Comparison of ENCODE assay signal across 28 cellular contexts in the genomic region with DNA sequence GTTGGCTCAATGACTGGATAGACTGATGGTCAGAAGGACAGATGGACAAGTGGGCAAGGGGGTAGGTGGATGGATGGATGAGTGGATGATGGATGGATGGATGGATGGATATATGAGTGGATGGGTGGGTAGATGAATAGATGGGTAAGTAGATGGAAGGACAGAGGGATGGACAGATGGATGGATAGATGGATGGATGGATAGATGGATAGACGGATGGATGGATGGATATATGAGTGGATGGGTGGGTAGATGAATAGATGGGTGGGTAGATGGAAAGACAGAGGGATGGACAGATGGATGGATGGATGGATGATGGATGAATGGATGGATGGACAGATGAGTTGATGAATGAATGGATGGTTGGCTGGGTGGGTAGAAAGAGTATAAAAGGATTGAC.
"Had no signal": no experiment of that assay in that cellular context is flagged by ENCODE, and none has a peak within 500 bp of the region (broad histone marks: within the 10 kb centered on the region; RNA-seq: fewer than 3 reads in every experiment).

No MANE protein-coding gene starts in this region.

- H3K27ac Mint-ChIP-seq: natural killer cell; nephron; neural progenitor cell; progenitor cell of endocrine pancreas; stimulated activated effector memory CD8-positive, alpha-beta T cell treated with anti-CD3 and anti-CD28 coated beads, Interleukin-12 subunit alpha, Interleukin-12 subunit beta, amount 100 ng/mL, for 72 hours; stimulated activated naive B cell treated with anti-CD40 and anti-IgM and Interleukin-4, amounts not matched to agents 10 μg/mL and 1 μg/mL and 100 μg/mL, for 72 hours; stimulated activated naive CD8-positive, alpha-beta T cell treated with anti-CD3 and anti-CD28 coated beads, Interleukin-15, Interleukin-2, amounts not matched to agents 100 ng/mL and 50 ng/mL, for 24 hours had no signal

- H3K79me2 ChIP-seq: parathyroid adenoma had no signal

- H3K4me3 ChIP-seq: neural progenitor cell, ovary, psoas muscle, right lobe of liver, sigmoid colon, stomach, thoracic aorta, thyroid gland, tibial nerve, upper lobe of left lung, vagina had no signal

- H3K36me3 Mint-ChIP-seq: natural killer cell; stimulated activated effector memory CD8-positive, alpha-beta T cell treated with anti-CD3 and anti-CD28 coated beads, Interleukin-12 subunit alpha, Interleukin-12 subunit beta, amount 100 ng/mL, for 72 hours; stimulated activated naive B cell treated with anti-CD40 and anti-IgM and Interleukin-4, amounts not matched to agents 10 μg/mL and 1 μg/mL and 100 μg/mL, for 72 hours had no signal

- H3K9ac ChIP-seq: neural progenitor cell, parathyroid adenoma had no signal

- DNase-seq: natural killer cell; occipital lobe; ovary; psoas muscle; right cardiac atrium; right lobe of liver; sigmoid colon; small intestine; stimulated activated CD4-positive, alpha-beta T cell treated with anti-CD3 and anti-CD28 coated beads, Interleukin-15, amount 100 ng/mL, for 24 hours; stimulated activated CD4-positive, alpha-beta T cell treated with anti-CD3 and anti-CD28 coated beads, Interleukin-2, amount 100 ng/mL, for 24 hours; stimulated activated CD4-positive, alpha-beta T cell treated with anti-CD3 and anti-CD28 coated beads, Interleukin-2, amount 100 ng/mL, for 48 hours; stimulated activated CD4-positive, alpha-beta T cell treated with anti-CD3 and anti-CD28 coated beads, Interleukin-4, amount 100 ng/mL, for 24 hours; stimulated activated naive B cell treated with anti-CD40 and anti-IgM and Interleukin-4, amounts not matched to agents 10 μg/mL and 1 μg/mL and 100 μg/mL, for 72 hours; stimulated activated naive CD4-positive, alpha-beta T cell treated with Interleukin-2 at 50 U/mL for 16 hours; stomach; thyroid gland; trophoblast cell; upper lobe of left lung had no signal

- H3K4me1 ChIP-seq: parathyroid adenoma, psoas muscle, right lobe of liver, sigmoid colon, stomach, tibial nerve, upper lobe of left lung, vagina had no signal

- H3K27ac ChIP-seq: neural progenitor cell, ovary, parathyroid adenoma, psoas muscle, right lobe of liver, sigmoid colon, stomach, thoracic aorta, thyroid gland, tibial nerve, upper lobe of left lung, vagina had no signal

- H3K4me3 Mint-ChIP-seq: natural killer cell; nephron; neural progenitor cell; stimulated activated effector memory CD8-positive, alpha-beta T cell treated with anti-CD3 and anti-CD28 coated beads, Interleukin-12 subunit alpha, Interleukin-12 subunit beta, amount 100 ng/mL, for 72 hours; stimulated activated naive B cell treated with anti-CD40 and anti-IgM and Interleukin-4, amounts not matched to agents 10 μg/mL and 1 μg/mL and 100 μg/mL, for 72 hours; stimulated activated naive CD8-positive, alpha-beta T cell treated with anti-CD3 and anti-CD28 coated beads, Interleukin-15, Interleukin-2, amounts not matched to agents 100 ng/mL and 50 ng/mL, for 24 hours had no signal

- H3K27me3 ChIP-seq: neural progenitor cell, ovary, right lobe of liver, sigmoid colon, thyroid gland, tibial nerve, upper lobe of left lung, vagina had no signal

- H3K36me3 ChIP-seq: neural progenitor cell, ovary, right lobe of liver, sigmoid colon, stomach, thoracic aorta, thyroid gland, tibial nerve, upper lobe of left lung, vagina had no signal

- H3K27me3 Mint-ChIP-seq: progenitor cell of endocrine pancreas; stimulated activated naive CD8-positive, alpha-beta T cell treated with anti-CD3 and anti-CD28 coated beads, Interleukin-15, Interleukin-2, amounts not matched to agents 100 ng/mL and 50 ng/mL, for 24 hours had no signal

- FAIRE-seq: small intestine, urothelium cell line had no signal

- H3K4me1 Mint-ChIP-seq: natural killer cell; nephron; stimulated activated effector memory CD8-positive, alpha-beta T cell treated with anti-CD3 and anti-CD28 coated beads, Interleukin-12 subunit alpha, Interleukin-12 subunit beta, amount 100 ng/mL, for 72 hours; stimulated activated naive B cell treated with anti-CD40 and anti-IgM and Interleukin-4, amounts not matched to agents 10 μg/mL and 1 μg/mL and 100 μg/mL, for 72 hours had no signal

- H3K9me3 ChIP-seq: ovary, psoas muscle, right lobe of liver, sigmoid colon, thoracic aorta, thyroid gland, vagina had no signal

- H3K9me3 Mint-ChIP-seq: stimulated activated effector memory CD8-positive, alpha-beta T cell treated with anti-CD3 and anti-CD28 coated beads, Interleukin-12 subunit alpha, Interleukin-12 subunit beta, amount 100 ng/mL, for 72 hours; stimulated activated naive CD8-positive, alpha-beta T cell treated with anti-CD3 and anti-CD28 coated beads, Interleukin-15, Interleukin-2, amounts not matched to agents 100 ng/mL and 50 ng/mL, for 24 hours had no signal

- H3K4me2 ChIP-seq: neural progenitor cell had no signal

- H2AFZ ChIP-seq: neural progenitor cell, parathyroid adenoma had no signal

- ATAC-seq: natural killer cell; psoas muscle; right cardiac atrium; right lobe of liver; stimulated activated effector memory CD8-positive, alpha-beta T cell treated with anti-CD3 and anti-CD28 coated beads, Interleukin-12 subunit alpha, Interleukin-12 subunit beta, amount 100 ng/mL, for 72 hours; stimulated activated naive B cell treated with anti-CD40 and anti-IgM and Interleukin-4, amounts not matched to agents 10 μg/mL and 1 μg/mL and 100 μg/mL, for 72 hours had no signal
